Comparison of ENCODE assay signal across 9 cellular contexts in genomic region chr1:1355376-1355775, GRCh38. TPM values are rescaled to one million over a fixed set of nuclear protein-coding genes. Genes with fewer than 3 reads are reported as not detected.
A peak's percentile ranks its signal among the peaks of the same experiment; 100 is the strongest.
DNase-seq lines count a peak whose midpoint lies in the region; ATAC-seq and TF ChIP-seq lines count a peak whose summit lies in the region.
"Had no signal": no experiment of that assay in that cellular context is flagged by ENCODE, and none has a peak within 500 bp of the region (broad histone marks: within the 10 kb centered on the region; RNA-seq: fewer than 3 reads in every experiment).

No MANE protein-coding gene starts in this region.

- H3K79me2 ChIP-seq in hepatocyte: peaks cover 41% of the 10 kb centered on the region

- H3K36me3 ChIP-seq in hepatocyte (replicated peaks; ENCODE audit: insufficient read depth, low read depth) (no peaks in the 10 kb centered on the region), suprapubic skin (no peaks in the 10 kb centered on the region)

- H3K9me3 ChIP-seq in hepatocyte (ENCODE audit: low read depth) (no peaks in the 10 kb centered on the region), suprapubic skin (no peaks in the 10 kb centered on the region)

- no peaks in the 10 kb centered on the region for H3K9me3 Mint-ChIP-seq in activated B cell treated with CpG ODN at 0.5 μM for 24 hours

- no peak for TF ChIP-seq CTCF in activated B cell treated with CpG ODN at 0.5 μM for 24 hours (IDR thresholded peaks at IDR 0.05)
- TF ChIP-seq CTCF in hepatocyte (IDR thresholded peaks at IDR 0.05; ENCODE audit: poor library complexity): no peak
- TF ChIP-seq CTCF in suprapubic skin (IDR thresholded peaks at IDR 0.05): no peak

- CTCF ChIA-PET in activated B cell treated with CpG ODN at 0.5 μM for 24 hours (lab: Charles Lee): no interaction called here

- H3K27me3 Mint-ChIP-seq in activated B cell treated with CpG ODN at 0.5 μM for 24 hours: peaks cover 21% of the 10 kb centered on the region

- peaks cover 21% of the 10 kb centered on the region for H3K4me1 Mint-ChIP-seq in activated B cell treated with CpG ODN at 0.5 μM for 24 hours

- POLR2A ChIA-PET in activated B cell treated with CpG ODN at 0.5 μM for 24 hours (lab: Charles Lee): interaction anchor here (0.6 kb wide), 1 partner anchor 234 kb away, joined by 5 read pairs; no protein-coding TSS in a partner anchor

- no peak overlapping the region for H2AFZ ChIP-seq in hepatocyte

- H3K27ac Mint-ChIP-seq in activated B cell treated with CpG ODN at 0.5 μM for 24 hours: no peak overlapping the region
- H3K27ac Mint-ChIP-seq: CD14-positive monocyte had no signal

- TF ChIP-seq EP300 in suprapubic skin (IDR thresholded peaks at IDR 0.05): no peak

- H3K9me2 ChIP-seq in hepatocyte (replicated peaks; ENCODE audit: insufficient read depth): no peaks in the 10 kb centered on the region

- peak; percentile 22 for ATAC-seq in activated B cell treated with CpG ODN at 0.5 μM for 24 hours (ENCODE audit: low read depth)

- H3K4me3 Mint-ChIP-seq in activated B cell treated with CpG ODN at 0.5 μM for 24 hours: no peak overlapping the region
- H3K4me3 Mint-ChIP-seq: CD14-positive monocyte had no signal

- H3K4me1 ChIP-seq in hepatocyte (ENCODE audit: insufficient read depth): peaks cover 47% of the 10 kb centered on the region
- peaks cover 84% of the 10 kb centered on the region for H3K4me1 ChIP-seq in suprapubic skin

- peak; percentile 34 to 48 for DNase-seq in NOMO-1 (lab: John Stamatoyannopoulos, UW; ENCODE audit: unreplicated experiment in 2 of 2)
- no peak for DNase-seq in NOMO-1 treated with dmso at 0.1 percent for 144 hours (lab: John Stamatoyannopoulos, UW; ENCODE audit: unreplicated experiment)
- DNase-seq in activated B cell treated with CpG ODN at 0.5 μM for 24 hours: no peak
- peak; percentile 71 for DNase-seq in hepatocyte (ENCODE audit: low spot score)
- no peak for DNase-seq in suprapubic skin (ENCODE audit: low spot score in 2 of 2)
- no peak for DNase-seq in NCI-H1694 (lab: John Stamatoyannopoulos, UW)
- no peak for DNase-seq in SHP77 treated with DMSO at 0.1 percent for 48 hours (lab: John Stamatoyannopoulos, UW)
- DNase-seq in activated gamma-delta T cell treated with Interleukin-2 at 50 U/mL for 16 hours: no peak

- H3K4me2 ChIP-seq in hepatocyte: peak overlapping the region; percentile 90

- H3K27ac ChIP-seq in hepatocyte (no peak overlapping the region), suprapubic skin (peak overlapping the region; percentile 30)

- WGBS in hepatocyte (ENCODE audit: low lambda C conversion rate, missing lambda C conversion rate): 29% methylated on average over 41 of the region's 57 CpGs
- no CpG with 5 or more reads among the region's 57 CpGs for WGBS in suprapubic skin

- intact Hi-C loops in activated B cell treated with CpG ODN at 0.5 μM for 24 hours (cut with micrococcal nuclease): no loop called here

- H4K20me1 ChIP-seq in hepatocyte (ENCODE audit: insufficient read depth, poor library complexity, severe bottlenecking): peaks cover 16% of the 10 kb centered on the region

- no peak for TF ChIP-seq POLR2A in suprapubic skin (IDR thresholded peaks at IDR 0.05)

- no peaks in the 10 kb centered on the region for H3K27me3 ChIP-seq in hepatocyte
- peaks cover 26% of the 10 kb centered on the region for H3K27me3 ChIP-seq in suprapubic skin

- no peaks in the 10 kb centered on the region for H3K36me3 Mint-ChIP-seq in activated B cell treated with CpG ODN at 0.5 μM for 24 hours (ENCODE audit: low read depth)

- H3K4me3 ChIP-seq in hepatocyte (peak overlapping the region; percentile 45), suprapubic skin (peak overlapping the region; percentile 48)

RNA-seq across cellular contexts. Expression of gene MXRA8, which starts 3.0 kb away (rescaled TPM):
- total RNA-seq in activated B cell treated with CpG ODN at 0.5 μM for 24 hours (0.07 and 0.16 TPM in 2 replicates), hepatocyte (138 and 155 TPM in 2 replicates), suprapubic skin (10 to 100 TPM; 18.6 to 43.5 (median 21.9) TPM)
- polyA plus RNA-seq in hepatocyte: 242 and 261 TPM in 2 replicates
- polyA plus RNA-seq: CD14-positive monocyte had no signal

RNA-seq across cellular contexts. Expression of gene DVL1, which starts 6.2 kb away (rescaled TPM):
- 29.3 and 30.7 TPM in 2 replicates for total RNA-seq in activated B cell treated with CpG ODN at 0.5 μM for 24 hours
- total RNA-seq in hepatocyte: 58.0 and 61.6 TPM in 2 replicates
- 49.1 and 50.5 TPM in 2 replicates for polyA plus RNA-seq in hepatocyte
- total RNA-seq in suprapubic skin: 100 to 1,000 TPM in 3 of 4 donors, 10 to 100 TPM in 1; 99.4 to 151 (median 106) TPM

RNA-seq across cellular contexts. Expression of gene AURKAIP1, which starts 19.6 kb away (rescaled TPM):
- total RNA-seq in activated B cell treated with CpG ODN at 0.5 μM for 24 hours (91.5 and 105 TPM in 2 replicates), hepatocyte (92.9 and 105 TPM in 2 replicates), suprapubic skin (100 to 1,000 TPM in 1 of 4 donors, 10 to 100 TPM in 3; 55.8 to 106 (median 86.1) TPM)
- 238 and 246 TPM in 2 replicates for polyA plus RNA-seq in hepatocyte

RNA-seq across cellular contexts. Expression of gene TAS1R3, which starts 24.3 kb away (rescaled TPM):
- total RNA-seq in activated B cell treated with CpG ODN at 0.5 μM for 24 hours: 2.5 and 2.7 TPM in 2 replicates
- 0.17 TPM in 1 of 2 replicates, not detected in the other for total RNA-seq in hepatocyte
- 0.42 and 1.0 TPM in 2 replicates for polyA plus RNA-seq in hepatocyte
- 1 to 10 TPM in 1 of 4 donors, under 1 TPM in 3; 0.56 to 1.8 (median 0.82) TPM for total RNA-seq in suprapubic skin
- polyA plus RNA-seq: CD14-positive monocyte had no signal

RNA-seq across cellular contexts. Expression of gene CPTP, which starts 30.8 kb away (rescaled TPM):
- total RNA-seq in activated B cell treated with CpG ODN at 0.5 μM for 24 hours: 13.8 and 15.3 TPM in 2 replicates
- 12.8 and 22.9 TPM in 2 replicates for total RNA-seq in hepatocyte
- 43.2 and 45.6 TPM in 2 replicates for polyA plus RNA-seq in hepatocyte
- total RNA-seq in suprapubic skin: 10 to 100 TPM; 32.5 to 60.4 (median 54.3) TPM

Comparison
In these comparisons a context has a peak if more than half of its experiments do, and no peak if none do; other contexts are left out.
1. DNase-seq: peak in NOMO-1 (2 of 2) and hepatocyte (single experiment); none in NOMO-1 treated with dmso at 0.1 percent for 144 hours (single experiment), activated B cell treated with CpG ODN at 0.5 μM for 24 hours (single experiment), suprapubic skin (0 of 2), NCI-H1694 (single experiment), SHP77 treated with DMSO at 0.1 percent for 48 hours (single experiment) and activated gamma-delta T cell treated with Interleukin-2 at 50 U/mL for 16 hours (single experiment).
2. RNA of gene MXRA8, which starts 3.0 kb away (total RNA-seq): 138 to 155 TPM in hepatocyte and 18.6 to 43.5 TPM in suprapubic skin; 0.07 to 0.16 TPM in activated B cell treated with CpG ODN at 0.5 μM for 24 hours; every median in the first group is over 10 times any median in the second.